Comparison of ENCODE assay signal across 23 cellular contexts in genomic region chr13:25001807-25002206, GRCh38.
DNase-seq lines count a peak whose midpoint lies in the region; TF ChIP-seq lines count a peak whose summit lies in the region.
"Had no signal": no experiment of that assay in that cellular context is flagged by ENCODE, and none has a peak within 500 bp of the region (broad histone marks: within the 10 kb centered on the region; RNA-seq: fewer than 3 reads in every experiment).

No MANE protein-coding gene starts in this region.

- H3K4me3 ChIP-seq in mesenchymal stem cell (ENCODE audit: insufficient read depth in 1 of 2, low read depth in 1 of 2, low read length in 2 of 2) (no peak overlapping the region), smooth muscle cell (no peak overlapping the region), A673 (ENCODE audit: low read depth, low read length, poor library complexity, severe bottlenecking) (no peak overlapping the region)
- H3K4me3 ChIP-seq: left lung, prostate gland had no signal

- H3K18ac ChIP-seq in mesenchymal stem cell (ENCODE audit: low read depth in 1 of 2, low read length in 2 of 2), result no peak overlapping the region

- CTCF ChIA-PET in A673 (lab: Charles Lee), result no interaction called here

- BruUV-seq in A673 (replicated peaks; lab: Mats Ljungman, UMichigan), result no TSS peak

- no peaks in the 10 kb centered on the region for H4K20me1 ChIP-seq in smooth muscle cell (ENCODE audit: low read depth)

- no peak overlapping the region for H4K8ac ChIP-seq in mesenchymal stem cell (ENCODE audit: low read length)

- H3K9me3 ChIP-seq in mesenchymal stem cell (ENCODE audit: control insufficient read depth, low read length) (no peaks in the 10 kb centered on the region), smooth muscle cell (replicated peaks; ENCODE audit: low read depth) (no peaks in the 10 kb centered on the region), A673 (ENCODE audit: low read depth, low read length, poor library complexity, severe bottlenecking) (no peaks in the 10 kb centered on the region)
- H3K9me3 ChIP-seq: left lung, neutrophil, prostate gland had no signal

- H2BK15ac ChIP-seq in mesenchymal stem cell (ENCODE audit: low read depth, poor library complexity, severe bottlenecking), result no peak overlapping the region

- H2AK5ac ChIP-seq in mesenchymal stem cell (ENCODE audit: low read length, severe bottlenecking), result no peak overlapping the region

- H3K27me3 ChIP-seq in mesenchymal stem cell (ENCODE audit: control insufficient read depth in 1 of 2, insufficient read depth in 1 of 2, low read length in 2 of 2), result peaks cover 0 to 27% of the 10 kb centered on the region in 2 experiments
- H3K27me3 ChIP-seq in smooth muscle cell (ENCODE audit: low read depth), result no peaks in the 10 kb centered on the region
- no peaks in the 10 kb centered on the region for H3K27me3 ChIP-seq in A673 (replicated peaks; ENCODE audit: insufficient read depth, low read depth, low read length, poor library complexity)

- intact Hi-C loops in A673 (cut with micrococcal nuclease; ENCODE audit: unreplicated experiment), result no loop called here

- H2AFZ ChIP-seq in mesenchymal stem cell (ENCODE audit: low read depth, low read length), result no peak overlapping the region
- H2AFZ ChIP-seq in smooth muscle cell (ENCODE audit: low read depth), result peak overlapping the region; percentile 21

- POLR2A ChIA-PET in A673 (lab: Charles Lee; ENCODE audit: low non-redundant PET), result no interaction called here

- no peak overlapping the region for H4K91ac ChIP-seq in mesenchymal stem cell (ENCODE audit: low read length)

- peak overlapping the region; percentile 63; the same call in 1 of the 2 replicates for H3K4me3 Mint-ChIP-seq in HFFc6
- H3K4me3 Mint-ChIP-seq: activated naive CD8-positive, alpha-beta T cell treated with anti-CD3 and anti-CD28 coated beads, Interleukin-2, amount 10 ng/mL, durations not matched to agents 7 days and 5 days had no signal

- H3K36me3 ChIP-seq in mesenchymal stem cell (ENCODE audit: control insufficient read depth in 1 of 2, insufficient read depth in 2 of 2, low read depth in 1 of 2, low read length in 2 of 2), result no peaks in the 10 kb centered on the region
- no peaks in the 10 kb centered on the region for H3K36me3 ChIP-seq in smooth muscle cell (ENCODE audit: low read depth)
- no peaks in the 10 kb centered on the region for H3K36me3 ChIP-seq in A673 (ENCODE audit: insufficient read depth, low read length, poor library complexity, severe bottlenecking)
- H3K36me3 ChIP-seq: left lung, neutrophil, prostate gland had no signal

- peak overlapping the region; percentile 70 for H3K27ac ChIP-seq in mesenchymal stem cell (ENCODE audit: low read length, poor library complexity, severe bottlenecking)
- H3K27ac ChIP-seq in smooth muscle cell (ENCODE audit: low read depth), result no peak overlapping the region
- no peak overlapping the region for H3K27ac ChIP-seq in A673 (ENCODE audit: low read depth, low read length, poor library complexity, severe bottlenecking)
- H3K27ac ChIP-seq: left lung, neutrophil, prostate gland had no signal

- H3K9ac ChIP-seq in mesenchymal stem cell (ENCODE audit: low read length) (no peak overlapping the region), smooth muscle cell (ENCODE audit: low read depth) (no peak overlapping the region)

- no peaks in the 10 kb centered on the region for H3K36me3 Mint-ChIP-seq in HFFc6 (ENCODE audit: low read depth)
- H3K36me3 Mint-ChIP-seq: activated naive CD8-positive, alpha-beta T cell treated with anti-CD3 and anti-CD28 coated beads, Interleukin-2, amount 10 ng/mL, durations not matched to agents 7 days and 5 days had no signal

- H3F3A ChIP-seq in smooth muscle cell (ENCODE audit: low read depth), result no peaks in the 10 kb centered on the region

- H3K27me3 Mint-ChIP-seq in HFFc6 (ENCODE audit: insufficient read depth), result peaks cover 7% of the 10 kb centered on the region

- H3K14ac ChIP-seq in mesenchymal stem cell (ENCODE audit: low read length in 2 of 2), result no peak overlapping the region

- 98% methylated on average over 8 of the region's 8 CpGs for WGBS in mesenchymal stem cell
- WGBS in smooth muscle cell (ENCODE audit: low lambda C conversion rate), result 93% methylated on average over 8 of the region's 8 CpGs

- peaks cover 16% of the 10 kb centered on the region for H3K4me1 Mint-ChIP-seq in HFFc6 (ENCODE audit: low read depth)

- TF ChIP-seq CTCF in HFFc6 (IDR thresholded peaks at IDR 0.05) (no peak), smooth muscle cell (IDR thresholded peaks at IDR 0.05; ENCODE audit: borderline replicate concordance, insufficient read depth, poor library complexity, severe bottlenecking) (no peak), A673 (conservative IDR thresholded peaks at IDR 0.05; ENCODE audit: low read depth, low read length) (no peak)

- no peaks in the 10 kb centered on the region for H3K9me3 Mint-ChIP-seq in HFFc6
- H3K9me3 Mint-ChIP-seq: activated naive CD8-positive, alpha-beta T cell treated with anti-CD3 and anti-CD28 coated beads, Interleukin-2, amount 10 ng/mL, durations not matched to agents 7 days and 5 days had no signal

- H3K79me2 ChIP-seq in smooth muscle cell (ENCODE audit: low read depth), result no peaks in the 10 kb centered on the region

- DNase-seq in HFFc6, result no peak
- peak; percentile 15 for DNase-seq in astrocyte of the hippocampus (ENCODE audit: low read depth, low spot score)
- no peak for DNase-seq in mesenchymal stem cell
- DNase-seq in smooth muscle cell (lab: John Stamatoyannopoulos, UW; ENCODE audit: unreplicated experiment), result no peak
- DNase-seq in hippocampal formation (lab: John Stamatoyannopoulos, UW), result no peak
- DNase-seq in amygdala (lab: John Stamatoyannopoulos, UW), result no peak
- no peak for DNase-seq in NCI-H446 (lab: John Stamatoyannopoulos, UW)
- DNase-seq in A673 (ENCODE audit: low spot score), result no peak
- DNase-seq: activated CD4-positive, alpha-beta T cell treated with anti-CD3 and anti-CD28 coated beads, Interleukin-2, amount 50 U/mL, for 48 hours; activated gamma-delta T cell treated with Interleukin-2 at 50 U/mL for 16 hours; activated naive CD8-positive, alpha-beta T cell treated with anti-CD3 and anti-CD28 coated beads, Interleukin-2, amount 10 ng/mL, durations not matched to agents 7 days and 5 days; activated T-cell treated with anti-CD3 and anti-CD28 coated beads, Interleukin-2, amount 50 U/mL, for 48 hours; cerebellar nuclear complex; DMS79; GDM1; left lung; NCI-H1092; NCI-H1694; NCI-H446 treated with DMSO at 0.1 percent for 48 hours; NCI-H774; stimulated activated naive CD4-positive, alpha-beta T cell had no signal

- no peak overlapping the region for H3K23ac ChIP-seq in mesenchymal stem cell (ENCODE audit: low read length in 2 of 2)

- H2BK5ac ChIP-seq in mesenchymal stem cell (ENCODE audit: low read depth, low read length, poor library complexity, severe bottlenecking), result peak overlapping the region; percentile 19

- no peaks in the 10 kb centered on the region for H3K79me1 ChIP-seq in mesenchymal stem cell (replicated peaks; ENCODE audit: low read length, poor library complexity, severe bottlenecking)

- H3K4me2 ChIP-seq in mesenchymal stem cell (ENCODE audit: low read length, poor library complexity, severe bottlenecking), result no peak overlapping the region
- H3K4me2 ChIP-seq in smooth muscle cell, result no peak overlapping the region

- H3K27ac Mint-ChIP-seq in HFFc6, result no peak overlapping the region
- H3K27ac Mint-ChIP-seq: activated naive CD8-positive, alpha-beta T cell treated with anti-CD3 and anti-CD28 coated beads, Interleukin-2, amount 10 ng/mL, durations not matched to agents 7 days and 5 days had no signal

- H3K4me1 ChIP-seq in mesenchymal stem cell (ENCODE audit: control insufficient read depth, insufficient read depth, low read depth, low read length), result peaks cover 3% of the 10 kb centered on the region
- H3K4me1 ChIP-seq in smooth muscle cell (ENCODE audit: low read depth), result no peaks in the 10 kb centered on the region
- no peaks in the 10 kb centered on the region for H3K4me1 ChIP-seq in A673 (ENCODE audit: insufficient read depth, low read length, poor library complexity, severe bottlenecking)
- H3K4me1 ChIP-seq: left lung, prostate gland had no signal

- H2BK120ac ChIP-seq in mesenchymal stem cell (ENCODE audit: low read depth, low read length), result no peak overlapping the region

- H3K4ac ChIP-seq in mesenchymal stem cell (ENCODE audit: low read depth in 1 of 2, low read length in 2 of 2), result no peak overlapping the region

- H2BK12ac ChIP-seq in mesenchymal stem cell (ENCODE audit: low read length in 2 of 2), result no peak overlapping the region
